ENCODE assay signal across 1 cellular context in genomic region chr9:136723362-136723976, GRCh38.
A peak's percentile ranks its signal among the peaks of the same experiment; 100 is the strongest.
TF ChIP-seq lines count a peak whose summit lies in the region.

No MANE protein-coding gene starts in this region.

TF ChIP-seq in WTC11, 78 proteins besides CTCF, POLR2A, EP300 and RAD21 (continued from another document):
- no peak for TF ChIP-seq ARID4B (CRISPR knock-in tag; IDR thresholded peaks at IDR 0.05; ENCODE audit: borderline replicate concordance)
- no peak for TF ChIP-seq USF2 (CRISPR knock-in tag; IDR thresholded peaks at IDR 0.05)
- no peak for TF ChIP-seq NR3C1 (CRISPR knock-in tag; conservative IDR thresholded peaks at IDR 0.05; ENCODE audit: low read depth)
- TF ChIP-seq TEAD4 (CRISPR knock-in tag; IDR thresholded peaks at IDR 0.05): no peak
- no peak for TF ChIP-seq OVOL2 (CRISPR knock-in tag; IDR thresholded peaks at IDR 0.05; ENCODE audit: borderline replicate concordance)
- no peak for TF ChIP-seq TCF7 (CRISPR knock-in tag; IDR thresholded peaks at IDR 0.05; ENCODE audit: low read depth)
- TF ChIP-seq USF1 (CRISPR knock-in tag; IDR thresholded peaks at IDR 0.05): no peak
- no peak for TF ChIP-seq JUN (CRISPR knock-in tag; IDR thresholded peaks at IDR 0.05)
- peak; percentile 61; the same call in 1 of the 2 replicates for TF ChIP-seq TEAD1 (CRISPR knock-in tag; IDR thresholded peaks at IDR 0.05)
- 0 out of 2 replicates have a peak, but pooled peaks have one; percentile 1 for TF ChIP-seq MYBL2 (CRISPR knock-in tag; IDR thresholded peaks at IDR 0.05)
- no peak for TF ChIP-seq ZNF671 (CRISPR knock-in tag; IDR thresholded peaks at IDR 0.05)
- no peak for TF ChIP-seq RELA (CRISPR knock-in tag; IDR thresholded peaks at IDR 0.05; ENCODE audit: borderline replicate concordance)
- TF ChIP-seq ZNF232 (CRISPR knock-in tag; IDR thresholded peaks at IDR 0.05): no peak
- no peak for TF ChIP-seq IRF1 (CRISPR knock-in tag; IDR thresholded peaks at IDR 0.05)
- TF ChIP-seq NFATC4 (CRISPR knock-in tag; IDR thresholded peaks at IDR 0.05): peak; percentile 61; the same call in 1 of the 2 replicates
- no peak for TF ChIP-seq GABPB1 (CRISPR knock-in tag; IDR thresholded peaks at IDR 0.05)
